Comparison of ENCODE assay signal across 1 cellular context in the genomic region with DNA sequence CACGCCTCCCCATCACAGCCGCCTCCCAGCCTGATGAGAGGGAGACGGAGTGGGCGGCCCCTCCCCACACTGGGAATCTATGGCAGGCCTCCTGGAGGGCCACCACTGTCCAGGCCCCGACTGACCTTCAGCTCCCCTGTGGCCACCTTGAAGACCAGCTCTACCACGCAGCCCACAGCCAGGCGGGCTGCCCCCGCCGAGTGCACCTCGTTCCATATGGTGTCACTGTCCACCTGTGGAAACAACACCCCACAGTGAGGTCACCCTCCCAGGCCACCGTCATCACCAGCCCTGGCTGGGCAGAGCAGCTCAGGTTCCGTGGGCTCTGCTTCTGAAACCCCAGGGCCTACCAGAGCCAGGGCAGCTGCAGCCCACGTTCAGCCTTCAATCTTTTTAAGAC.
TF ChIP-seq lines count a peak whose summit lies in the region.

No MANE protein-coding gene starts in this region.

TF ChIP-seq in GM12878, 131 proteins besides CTCF, POLR2A, EP300 and RAD21 (continued from another document):
- TF ChIP-seq, protein P1, sequence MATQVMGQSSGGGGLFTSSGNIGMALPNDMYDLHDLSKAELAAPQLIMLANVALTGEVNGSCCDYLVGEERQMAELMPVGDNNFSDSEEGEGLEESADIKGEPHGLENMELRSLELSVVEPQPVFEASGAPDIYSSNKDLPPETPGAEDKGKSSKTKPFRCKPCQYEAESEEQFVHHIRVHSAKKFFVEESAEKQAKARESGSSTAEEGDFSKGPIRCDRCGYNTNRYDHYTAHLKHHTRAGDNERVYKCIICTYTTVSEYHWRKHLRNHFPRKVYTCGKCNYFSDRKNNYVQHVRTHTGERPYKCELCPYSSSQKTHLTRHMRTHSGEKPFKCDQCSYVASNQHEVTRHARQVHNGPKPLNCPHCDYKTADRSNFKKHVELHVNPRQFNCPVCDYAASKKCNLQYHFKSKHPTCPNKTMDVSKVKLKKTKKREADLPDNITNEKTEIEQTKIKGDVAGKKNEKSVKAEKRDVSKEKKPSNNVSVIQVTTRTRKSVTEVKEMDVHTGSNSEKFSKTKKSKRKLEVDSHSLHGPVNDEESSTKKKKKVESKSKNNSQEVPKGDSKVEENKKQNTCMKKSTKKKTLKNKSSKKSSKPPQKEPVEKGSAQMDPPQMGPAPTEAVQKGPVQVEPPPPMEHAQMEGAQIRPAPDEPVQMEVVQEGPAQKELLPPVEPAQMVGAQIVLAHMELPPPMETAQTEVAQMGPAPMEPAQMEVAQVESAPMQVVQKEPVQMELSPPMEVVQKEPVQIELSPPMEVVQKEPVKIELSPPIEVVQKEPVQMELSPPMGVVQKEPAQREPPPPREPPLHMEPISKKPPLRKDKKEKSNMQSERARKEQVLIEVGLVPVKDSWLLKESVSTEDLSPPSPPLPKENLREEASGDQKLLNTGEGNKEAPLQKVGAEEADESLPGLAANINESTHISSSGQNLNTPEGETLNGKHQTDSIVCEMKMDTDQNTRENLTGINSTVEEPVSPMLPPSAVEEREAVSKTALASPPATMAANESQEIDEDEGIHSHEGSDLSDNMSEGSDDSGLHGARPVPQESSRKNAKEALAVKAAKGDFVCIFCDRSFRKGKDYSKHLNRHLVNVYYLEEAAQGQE (IDR thresholded peaks at IDR 0.05; ENCODE audit: low read depth, low read length), result no peak
- TF ChIP-seq NBN (IDR thresholded peaks at IDR 0.05), result no peak
- no peak for TF ChIP-seq SMARCA5 (IDR thresholded peaks at IDR 0.05)
- TF ChIP-seq, protein P2, sequence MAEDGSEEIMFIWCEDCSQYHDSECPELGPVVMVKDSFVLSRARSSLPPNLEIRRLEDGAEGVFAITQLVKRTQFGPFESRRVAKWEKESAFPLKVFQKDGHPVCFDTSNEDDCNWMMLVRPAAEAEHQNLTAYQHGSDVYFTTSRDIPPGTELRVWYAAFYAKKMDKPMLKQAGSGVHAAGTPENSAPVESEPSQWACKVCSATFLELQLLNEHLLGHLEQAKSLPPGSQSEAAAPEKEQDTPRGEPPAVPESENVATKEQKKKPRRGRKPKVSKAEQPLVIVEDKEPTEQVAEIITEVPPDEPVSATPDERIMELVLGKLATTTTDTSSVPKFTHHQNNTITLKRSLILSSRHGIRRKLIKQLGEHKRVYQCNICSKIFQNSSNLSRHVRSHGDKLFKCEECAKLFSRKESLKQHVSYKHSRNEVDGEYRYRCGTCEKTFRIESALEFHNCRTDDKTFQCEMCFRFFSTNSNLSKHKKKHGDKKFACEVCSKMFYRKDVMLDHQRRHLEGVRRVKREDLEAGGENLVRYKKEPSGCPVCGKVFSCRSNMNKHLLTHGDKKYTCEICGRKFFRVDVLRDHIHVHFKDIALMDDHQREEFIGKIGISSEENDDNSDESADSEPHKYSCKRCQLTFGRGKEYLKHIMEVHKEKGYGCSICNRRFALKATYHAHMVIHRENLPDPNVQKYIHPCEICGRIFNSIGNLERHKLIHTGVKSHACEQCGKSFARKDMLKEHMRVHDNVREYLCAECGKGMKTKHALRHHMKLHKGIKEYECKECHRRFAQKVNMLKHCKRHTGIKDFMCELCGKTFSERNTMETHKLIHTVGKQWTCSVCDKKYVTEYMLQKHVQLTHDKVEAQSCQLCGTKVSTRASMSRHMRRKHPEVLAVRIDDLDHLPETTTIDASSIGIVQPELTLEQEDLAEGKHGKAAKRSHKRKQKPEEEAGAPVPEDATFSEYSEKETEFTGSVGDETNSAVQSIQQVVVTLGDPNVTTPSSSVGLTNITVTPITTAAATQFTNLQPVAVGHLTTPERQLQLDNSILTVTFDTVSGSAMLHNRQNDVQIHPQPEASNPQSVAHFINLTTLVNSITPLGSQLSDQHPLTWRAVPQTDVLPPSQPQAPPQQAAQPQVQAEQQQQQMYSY (CRISPR knock-in tag; IDR thresholded peaks at IDR 0.05), result no peak
- no peak for TF ChIP-seq GATAD2B (conservative IDR thresholded peaks at IDR 0.05; ENCODE audit: low read depth)
- no peak for TF ChIP-seq SREBF1 (IDR thresholded peaks at IDR 0.05; ENCODE audit: low read length)
- TF ChIP-seq ZSCAN29 (IDR thresholded peaks at IDR 0.05), result no peak
- TF ChIP-seq, protein P3, sequence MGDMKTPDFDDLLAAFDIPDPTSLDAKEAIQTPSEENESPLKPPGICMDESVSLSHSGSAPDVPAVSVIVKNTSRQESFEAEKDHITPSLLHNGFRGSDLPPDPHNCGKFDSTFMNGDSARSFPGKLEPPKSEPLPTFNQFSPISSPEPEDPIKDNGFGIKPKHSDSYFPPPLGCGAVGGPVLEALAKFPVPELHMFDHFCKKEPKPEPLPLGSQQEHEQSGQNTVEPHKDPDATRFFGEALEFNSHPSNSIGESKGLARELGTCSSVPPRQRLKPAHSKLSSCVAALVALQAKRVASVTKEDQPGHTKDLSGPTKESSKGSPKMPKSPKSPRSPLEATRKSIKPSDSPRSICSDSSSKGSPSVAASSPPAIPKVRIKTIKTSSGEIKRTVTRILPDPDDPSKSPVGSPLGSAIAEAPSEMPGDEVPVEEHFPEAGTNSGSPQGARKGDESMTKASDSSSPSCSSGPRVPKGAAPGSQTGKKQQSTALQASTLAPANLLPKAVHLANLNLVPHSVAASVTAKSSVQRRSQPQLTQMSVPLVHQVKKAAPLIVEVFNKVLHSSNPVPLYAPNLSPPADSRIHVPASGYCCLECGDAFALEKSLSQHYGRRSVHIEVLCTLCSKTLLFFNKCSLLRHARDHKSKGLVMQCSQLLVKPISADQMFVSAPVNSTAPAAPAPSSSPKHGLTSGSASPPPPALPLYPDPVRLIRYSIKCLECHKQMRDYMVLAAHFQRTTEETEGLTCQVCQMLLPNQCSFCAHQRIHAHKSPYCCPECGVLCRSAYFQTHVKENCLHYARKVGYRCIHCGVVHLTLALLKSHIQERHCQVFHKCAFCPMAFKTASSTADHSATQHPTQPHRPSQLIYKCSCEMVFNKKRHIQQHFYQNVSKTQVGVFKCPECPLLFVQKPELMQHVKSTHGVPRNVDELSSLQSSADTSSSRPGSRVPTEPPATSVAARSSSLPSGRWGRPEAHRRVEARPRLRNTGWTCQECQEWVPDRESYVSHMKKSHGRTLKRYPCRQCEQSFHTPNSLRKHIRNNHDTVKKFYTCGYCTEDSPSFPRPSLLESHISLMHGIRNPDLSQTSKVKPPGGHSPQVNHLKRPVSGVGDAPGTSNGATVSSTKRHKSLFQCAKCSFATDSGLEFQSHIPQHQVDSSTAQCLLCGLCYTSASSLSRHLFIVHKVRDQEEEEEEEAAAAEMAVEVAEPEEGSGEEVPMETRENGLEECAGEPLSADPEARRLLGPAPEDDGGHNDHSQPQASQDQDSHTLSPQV (IDR thresholded peaks at IDR 0.05), result no peak
- no peak for TF ChIP-seq JUNB (IDR thresholded peaks at IDR 0.05)
